ENCODE assay signal across 22 cellular contexts in genomic region chr13:34040863-34041262, GRCh38.
"Had no signal": no experiment of that assay in that cellular context is flagged by ENCODE, and none has a peak within 500 bp of the region (broad histone marks: within the 10 kb centered on the region; RNA-seq: fewer than 3 reads in every experiment).

No MANE protein-coding gene starts in this region.

- FAIRE-seq: HepG2 had no signal

- ATAC-seq: HepG2, Panc1, PC-3, SK-N-SH treated with all-trans-retinoic acid at 6 μM for 48 hours had no signal

- DNase-seq: IMR-90, Karpas-422, KG1, MM.1S, NCI-H1092 treated with DMSO at 0.1 percent for 48 hours, NCI-H1436, NCI-H187, NCI-H2029, NCI-H2081 treated with DMSO at 0.1 percent for 48 hours, NCI-H2171 treated with DMSO at 0.1 percent for 48 hours, NCI-H345, NCI-H446 treated with DMSO at 0.1 percent for 48 hours, NCI-H510A treated with DMSO at 0.1 percent for 48 hours, NCI-H526, NCI-H82, PC-3, SHP77, T-helper 1 cell had no signal

- H3K27ac ChIP-seq: RWPE1 had no signal
